ENCODE assay signal across 23 cellular contexts in the genomic region with DNA sequence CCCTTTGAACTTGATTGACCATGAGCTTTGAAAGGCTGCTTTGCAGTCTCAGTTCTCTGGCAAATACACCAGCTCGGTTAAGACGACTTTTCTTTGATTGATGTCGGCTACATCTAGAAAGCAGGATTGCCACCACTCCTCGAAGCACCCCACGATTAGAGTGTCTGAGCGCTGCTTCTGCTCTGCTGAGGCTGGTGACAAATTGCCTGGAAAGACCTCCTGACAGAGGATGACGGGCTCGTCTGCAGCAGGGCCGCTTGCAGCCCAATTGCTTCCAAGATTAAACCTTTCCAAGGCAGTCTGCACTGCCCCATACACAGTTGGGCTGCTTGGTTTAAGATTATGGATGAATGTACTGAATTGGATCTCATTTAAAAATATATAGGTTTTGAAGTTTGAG.
DNase-seq lines count a peak whose midpoint lies in the region; ATAC-seq and TF ChIP-seq lines count a peak whose summit lies in the region.
"Had no signal": no experiment of that assay in that cellular context is flagged by ENCODE, and none has a peak within 500 bp of the region (broad histone marks: within the 10 kb centered on the region; RNA-seq: fewer than 3 reads in every experiment).

No MANE protein-coding gene starts in this region.

- H3K27me3 ChIP-seq in cardiac muscle cell (no peaks in the 10 kb centered on the region), heart right ventricle (no peaks in the 10 kb centered on the region), neural cell (ENCODE audit: insufficient read depth, low read depth, low read length) (no peaks in the 10 kb centered on the region), H9 (ENCODE audit: insufficient read depth, low read length) (no peaks in the 10 kb centered on the region), hepatocyte (no peaks in the 10 kb centered on the region)

- no peak overlapping the region for H4K5ac ChIP-seq in H9 (ENCODE audit: insufficient read length, low read depth, low read length)

- no peak overlapping the region for H4K8ac ChIP-seq in H9 (replicated peaks; ENCODE audit: insufficient read length, low read depth, low read length)

- TF ChIP-seq CTCF in cardiac muscle cell (IDR thresholded peaks at IDR 0.05; ENCODE audit: low read depth, low read length) (no peak), heart right ventricle (IDR thresholded peaks at IDR 0.05) (no peak), chondrocyte (IDR thresholded peaks at IDR 0.05) (no peak), neural cell (IDR thresholded peaks at IDR 0.05; ENCODE audit: poor library complexity, severe bottlenecking) (no peak), H9 (conservative IDR thresholded peaks at IDR 0.05) (no peak), hepatocyte (IDR thresholded peaks at IDR 0.05; ENCODE audit: poor library complexity) (no peak)

- H2AFZ ChIP-seq in neural cell (ENCODE audit: low read depth, low read length) (no peak overlapping the region), H9 (ENCODE audit: low read length) (no peak overlapping the region), hepatocyte (no peak overlapping the region)

- H2BK5ac ChIP-seq in H9 (ENCODE audit: insufficient read length, low read length), result no peak overlapping the region

- intact Hi-C loops in heart right ventricle (cut with DNase I), result loop anchor here in 1 of 10 donors (10.0 kb wide), 1 partner anchor 225 kb away; no protein-coding TSS in a partner anchor

- H3K27me3 Mint-ChIP-seq in chondrocyte (ENCODE audit: low read depth) (no peaks in the 10 kb centered on the region), H9 (ENCODE audit: low read depth) (no peaks in the 10 kb centered on the region; the same call in 1 of the 2 replicates)

- H3K4me2 ChIP-seq in neural cell (ENCODE audit: low read length), result no peak overlapping the region
- no peak overlapping the region for H3K4me2 ChIP-seq in H9 (ENCODE audit: insufficient read depth, insufficient read length, low read length)
- H3K4me2 ChIP-seq in hepatocyte, result no peak overlapping the region

- H3K9me3 Mint-ChIP-seq in chondrocyte (ENCODE audit: low read depth), result no peaks in the 10 kb centered on the region
- H3K9me3 Mint-ChIP-seq in H9, result no peaks in the 10 kb centered on the region; a peak in 1 of 5 replicates

- H3K9ac ChIP-seq in neural cell (ENCODE audit: low read length) (peak overlapping the region; percentile 1), H9 (ENCODE audit: extremely low read depth, insufficient read length, low read length) (no peak overlapping the region)

- no peak overlapping the region for H2BK12ac ChIP-seq in H9 (ENCODE audit: insufficient read length, low read depth, low read length)

- H3K27ac ChIP-seq in cardiac muscle cell, result peak overlapping the region; percentile 63
- H3K27ac ChIP-seq in heart right ventricle, result no peak overlapping the region
- peak overlapping the region; percentile 47 for H3K27ac ChIP-seq in neural cell (ENCODE audit: low read length)
- H3K27ac ChIP-seq in H9 (ENCODE audit: insufficient read length, low read depth, low read length), result no peak overlapping the region
- H3K27ac ChIP-seq in hepatocyte, result no peak overlapping the region
- H3K27ac ChIP-seq: 22Rv1, HL-60 had no signal

- H3K9me3 ChIP-seq in cardiac muscle cell (ENCODE audit: low read depth) (no peaks in the 10 kb centered on the region), heart right ventricle (no peaks in the 10 kb centered on the region), neural cell (ENCODE audit: low read length) (no peaks in the 10 kb centered on the region), H9 (ENCODE audit: control insufficient read depth, low read depth, low read length) (no peaks in the 10 kb centered on the region), hepatocyte (ENCODE audit: low read depth) (no peaks in the 10 kb centered on the region)

- no peaks in the 10 kb centered on the region for H3K9me2 ChIP-seq in neural cell (ENCODE audit: insufficient read depth, low read length)
- H3K9me2 ChIP-seq in hepatocyte (replicated peaks; ENCODE audit: insufficient read depth), result no peaks in the 10 kb centered on the region

- H3K14ac ChIP-seq in H9 (ENCODE audit: insufficient read depth, low read length), result no peak overlapping the region

- no peak overlapping the region for H3K23ac ChIP-seq in H9 (ENCODE audit: insufficient read length, low read depth, low read length)

- WGBS in heart right ventricle, 2 donors, result 79 to 83% methylated on average over 9 of the region's 9 CpGs
- no CpG with 5 or more reads among the region's 9 CpGs for WGBS in H9 (ENCODE audit: extremely low coverage, insufficient read length, low lambda C conversion rate)
- 75% methylated on average over 9 of the region's 9 CpGs for WGBS in hepatocyte (ENCODE audit: low lambda C conversion rate, missing lambda C conversion rate)

- no peak overlapping the region for H2AK5ac ChIP-seq in H9 (ENCODE audit: insufficient read length, low read length)

- H3K4ac ChIP-seq in H9 (ENCODE audit: low read depth, low read length), result no peak overlapping the region

- H3T11ph ChIP-seq in H9 (ENCODE audit: low read length), result no peak overlapping the region

- H3K4me3 Mint-ChIP-seq in chondrocyte (ENCODE audit: unreplicated experiment), result no peak overlapping the region
- no peak overlapping the region for H3K4me3 Mint-ChIP-seq in H9

- H2BK20ac ChIP-seq in H9 (ENCODE audit: low read depth, low read length, poor library complexity, severe bottlenecking), result no peak overlapping the region

- peaks cover 2% of the 10 kb centered on the region for H3K36me3 Mint-ChIP-seq in chondrocyte (ENCODE audit: low read depth)
- no peaks in the 10 kb centered on the region; a peak in 3 of 7 replicates for H3K36me3 Mint-ChIP-seq in H9 (ENCODE audit: insufficient read depth in 1 of 3, low read depth in 3 of 3)

- TF ChIP-seq EP300 in neural cell (conservative IDR thresholded peaks at IDR 0.05; ENCODE audit: poor library complexity, severe bottlenecking), result peak; percentile 40

- no peak overlapping the region for H3K4me3 ChIP-seq in cardiac muscle cell
- H3K4me3 ChIP-seq in heart right ventricle, result no peak overlapping the region
- H3K4me3 ChIP-seq in neural cell (ENCODE audit: low read length), result peak overlapping the region; percentile 27
- no peak overlapping the region for H3K4me3 ChIP-seq in hepatocyte
- H3K4me3 ChIP-seq: K562 had no signal

- H3K27ac Mint-ChIP-seq in chondrocyte (ENCODE audit: unreplicated experiment), result peak overlapping the region; percentile 5
- H3K27ac Mint-ChIP-seq in H9, result no peak overlapping the region; a peak in 1 of 7 replicates

- no peaks in the 10 kb centered on the region for H4K20me1 ChIP-seq in neural cell (ENCODE audit: insufficient read depth)
- H4K20me1 ChIP-seq in H9 (ENCODE audit: control insufficient read depth, insufficient read depth, insufficient read length), result no peaks in the 10 kb centered on the region
- H4K20me1 ChIP-seq in hepatocyte (ENCODE audit: insufficient read depth, poor library complexity, severe bottlenecking), result peaks cover 37% of the 10 kb centered on the region

- H3K79me1 ChIP-seq in H9 (ENCODE audit: insufficient read depth, low read depth, low read length, poor library complexity, severe bottlenecking), result peaks cover 6% of the 10 kb centered on the region

- ATAC-seq in heart right ventricle (no peak), GM18502 (IDR thresholded peaks at IDR 0.05; ENCODE audit: poor library complexity, unreplicated experiment) (no peak)
- ATAC-seq: HepG2, Panc1 had no signal

- no peak overlapping the region for H3K56ac ChIP-seq in H9 (ENCODE audit: insufficient read length, low read depth, low read length)

- no peak overlapping the region for H2BK120ac ChIP-seq in H9 (ENCODE audit: low read depth, low read length, poor library complexity, severe bottlenecking)

- no peak overlapping the region for H4K91ac ChIP-seq in H9 (ENCODE audit: insufficient read length, low read depth, low read length)

- H3K23me2 ChIP-seq in H9 (ENCODE audit: insufficient read length, low read depth, low read length, poor library complexity, severe bottlenecking), result no peaks in the 10 kb centered on the region

- H2BK15ac ChIP-seq in H9 (ENCODE audit: low read depth, low read length), result no peak overlapping the region

- DNase-seq in cardiac muscle cell (ENCODE audit: low read depth in 1 of 2, low spot score in 1 of 2), result peak in 1 of 2 donors; percentile 30
- no peak for DNase-seq in heart right ventricle
- DNase-seq in chondrocyte (ENCODE audit: low spot score), result no peak
- DNase-seq in H9, result no peak
- no peak for DNase-seq in HK-2 (ENCODE audit: unreplicated experiment)
- no peak for DNase-seq in hepatocyte (ENCODE audit: low spot score)
- DNase-seq: ACHN, C1 segment of cervical spinal cord, GF-D8, NCI-H1092, NCI-H1436, NCI-H187 treated with DMSO at 0.1 percent for 48 hours, NCI-H2107, NCI-H226, NCI-H510A treated with DMSO at 0.1 percent for 48 hours, NCI-H748 treated with DMSO at 0.1 percent for 48 hours had no signal

- no peaks in the 10 kb centered on the region for H3F3A ChIP-seq in neural cell (ENCODE audit: insufficient read depth, low read length, poor library complexity, severe bottlenecking)

- H3K4me1 Mint-ChIP-seq in chondrocyte (ENCODE audit: low read depth) (peaks cover 21% of the 10 kb centered on the region), H9 (peaks cover 16 to 29% of the 10 kb centered on the region in 2 experiments)

- H3K36me3 ChIP-seq in cardiac muscle cell (no peaks in the 10 kb centered on the region), heart right ventricle (no peaks in the 10 kb centered on the region), neural cell (ENCODE audit: insufficient read depth, low read length) (no peaks in the 10 kb centered on the region), hepatocyte (replicated peaks; ENCODE audit: insufficient read depth, low read depth) (no peaks in the 10 kb centered on the region)

- H3K79me2 ChIP-seq in neural cell (replicated peaks; ENCODE audit: insufficient read depth, low read length) (no peaks in the 10 kb centered on the region), H9 (ENCODE audit: insufficient read depth, low read length) (peaks cover 2% of the 10 kb centered on the region; the same call in 1 of the 2 replicates), hepatocyte (peaks cover 68% of the 10 kb centered on the region)

- H3K18ac ChIP-seq in H9 (ENCODE audit: insufficient read length, low read depth, low read length), result no peak overlapping the region

- H3K4me1 ChIP-seq in cardiac muscle cell (ENCODE audit: low read depth), result peaks cover 16% of the 10 kb centered on the region
- peaks cover 3 to 34% (median 15%) of the 10 kb centered on the region in 9 donors for H3K4me1 ChIP-seq in heart right ventricle
- peaks cover 3% of the 10 kb centered on the region; the same call in 1 of the 2 replicates for H3K4me1 ChIP-seq in H9 (ENCODE audit: insufficient read depth, low read length)
- H3K4me1 ChIP-seq in hepatocyte (ENCODE audit: insufficient read depth), result peaks cover 3% of the 10 kb centered on the region

- TF ChIP-seq RAD21 in neural cell (conservative IDR thresholded peaks at IDR 0.05), result no peak

TF ChIP-seq in neural cell, 6 proteins besides CTCF, POLR2A, EP300 and RAD21 (continues in another document):
- TF ChIP-seq SMC3 (conservative IDR thresholded peaks at IDR 0.05; ENCODE audit: poor library complexity) (no peak), MXI1 (conservative IDR thresholded peaks at IDR 0.05; ENCODE audit: poor library complexity, severe bottlenecking) (no peak)

Comparison
In these comparisons a context has a peak if more than half of its experiments do, and no peak if none do; other contexts are left out.
1. H3K27ac ChIP-seq: peak in cardiac muscle cell (single experiment) and neural cell (single experiment); none in heart right ventricle (0 of 10), H9 (single experiment) and hepatocyte (single experiment).